In the genomic region with DNA sequence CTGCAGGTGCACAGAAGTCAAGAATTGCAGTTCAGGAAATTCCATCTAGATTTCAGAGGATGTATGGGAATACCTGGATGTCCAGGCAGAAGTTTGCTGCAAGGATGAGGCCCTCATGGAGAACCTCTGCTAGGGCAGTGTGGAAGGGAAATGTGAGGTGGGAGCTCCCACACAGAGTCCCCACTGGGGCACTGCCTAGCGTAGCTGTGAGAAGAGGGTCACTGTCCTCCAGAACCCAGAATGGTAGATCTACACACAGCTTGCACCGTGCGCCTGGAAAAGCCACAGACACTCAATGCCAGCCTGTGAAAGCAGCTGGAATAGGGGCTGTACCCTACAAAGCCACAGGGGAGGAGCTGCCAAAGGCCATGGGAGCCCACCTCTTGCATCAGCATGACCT, we compare ENCODE assay signal across 2 cellular contexts.
TF ChIP-seq lines count a peak whose summit lies in the region.

No MANE protein-coding gene starts in this region.

TF ChIP-seq in HEK293, 187 proteins besides CTCF, POLR2A, EP300 and RAD21 (continued from another document):
- no peak for TF ChIP-seq ZNF747 (tag by site-specific recombination; IDR thresholded peaks at IDR 0.05)

TF ChIP-seq in H1, 55 proteins besides CTCF, POLR2A, EP300 and RAD21 (continued from another document):
- TF ChIP-seq MAX (IDR thresholded peaks at IDR 0.05) (no peak), RBBP5 (IDR thresholded peaks at IDR 0.05; ENCODE audit: borderline replicate concordance, low read depth, low read length) (no peak), RXRA (IDR thresholded peaks at IDR 0.05; ENCODE audit: insufficient read depth, low read depth, low read length) (no peak), HDAC6 (IDR thresholded peaks at IDR 0.05; ENCODE audit: low read depth, low read length) (no peak), TAF1 (IDR thresholded peaks at IDR 0.05; ENCODE audit: low read depth, low read length) (no peak), KDM5A (IDR thresholded peaks at IDR 0.05; ENCODE audit: low read length) (no peak), JUND (IDR thresholded peaks at IDR 0.05; ENCODE audit: low read length) (no peak), ZNF274 (IDR thresholded peaks at IDR 0.05; ENCODE audit: borderline replicate concordance, extremely low read depth, low read length) (no peak), ASH2L (IDR thresholded peaks at IDR 0.05; ENCODE audit: low read length) (no peak), HDAC2 (IDR thresholded peaks at IDR 0.05; ENCODE audit: borderline replicate concordance in 1 of 2, low read depth in 2 of 2, low read length in 2 of 2) (no peak), CREB1 (IDR thresholded peaks at IDR 0.05) (no peak), PHF8 (conservative IDR thresholded peaks at IDR 0.05; ENCODE audit: low read depth, low read length) (no peak), RNF2 (IDR thresholded peaks at IDR 0.05; ENCODE audit: borderline replicate concordance, low read depth, low read length, missing control alignments, poor library complexity, severe bottlenecking) (no peak)
